ENCODE assay signal across 16 cellular contexts in the genomic region with DNA sequence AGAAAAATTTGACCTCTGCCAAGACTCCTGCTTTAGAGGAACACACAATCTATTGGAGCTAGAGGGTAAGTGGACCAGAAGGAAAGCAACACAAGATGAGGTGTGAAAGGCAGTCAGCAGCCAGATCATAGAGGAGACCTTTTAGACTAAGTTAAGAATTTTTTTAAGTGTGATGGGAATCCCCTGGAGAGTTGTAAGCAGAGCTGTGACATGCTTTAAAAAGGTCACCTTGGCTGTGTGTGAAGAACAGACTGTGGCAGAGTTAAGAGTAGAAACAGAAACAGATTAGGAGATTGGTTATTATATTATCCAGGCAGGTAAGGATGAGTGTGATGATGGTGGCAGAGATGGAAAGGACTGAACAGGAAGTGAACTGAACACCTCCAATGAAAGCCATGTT. TPM values are rescaled to one million over a fixed set of nuclear protein-coding genes. Genes with fewer than 3 reads are reported as not detected.
A peak's percentile ranks its signal among the peaks of the same experiment; 100 is the strongest.
DNase-seq lines count a peak whose midpoint lies in the region; ATAC-seq lines count a peak whose summit lies in the region.
"Had no signal": no experiment of that assay in that cellular context is flagged by ENCODE, and none has a peak within 500 bp of the region (broad histone marks: within the 10 kb centered on the region; RNA-seq: fewer than 3 reads in every experiment).

No MANE protein-coding gene starts in this region.

- no peak for DNase-seq in activated CD4-positive, alpha-beta T cell treated with anti-CD3 and anti-CD28 coated beads for 36 hours
- DNase-seq in activated CD4-positive, alpha-beta T cell treated with anti-CD3 and anti-CD28 coated beads, Interleukin-2, amount 50 U/mL, for 1 hour: no peak
- no peak for DNase-seq in stimulated activated effector memory CD8-positive, alpha-beta T cell treated with anti-CD3 and anti-CD28 coated beads, Interleukin-12 subunit alpha, Interleukin-12 subunit beta, amount 100 ng/mL, for 72 hours (ENCODE audit: low spot score in 2 of 2)
- DNase-seq in NCI-H226: no peak
- DNase-seq: ACHN; activated CD4-positive, alpha-beta T cell treated with anti-CD3 and anti-CD28 coated beads, Interleukin-2, amount 10 ng/mL, durations not matched to agents 7 days and 5 days; activated T-cell treated with anti-CD3 and anti-CD28 coated beads, Interleukin-2, amount 50 U/mL, for 48 hours; cerebellar nuclear complex; left lung; NCI-H1436 treated with DMSO at 0.1 percent for 48 hours; stimulated activated naive CD4-positive, alpha-beta T cell treated with Interleukin-2 at 50 U/mL for 16 hours had no signal

- H3K9me3 Mint-ChIP-seq in activated CD4-positive, alpha-beta T cell treated with anti-CD3 and anti-CD28 coated beads for 36 hours (ENCODE audit: low read depth): no peaks in the 10 kb centered on the region
- H3K9me3 Mint-ChIP-seq in activated T-helper 17 cell treated with anti-CD3 and anti-CD28 coated beads, Interleukin-2, amount 50 U/mL, for 72 hours: no peaks in the 10 kb centered on the region
- no peaks in the 10 kb centered on the region for H3K9me3 Mint-ChIP-seq in stimulated activated effector memory CD8-positive, alpha-beta T cell treated with anti-CD3 and anti-CD28 coated beads, Interleukin-12 subunit alpha, Interleukin-12 subunit beta, amount 100 ng/mL, for 72 hours
- H3K9me3 Mint-ChIP-seq: activated CD4-positive, alpha-beta T cell treated with anti-CD3 and anti-CD28 coated beads, Interleukin-2, amount 10 ng/mL, durations not matched to agents 7 days and 5 days had no signal

- H3K4me3 Mint-ChIP-seq in activated CD4-positive, alpha-beta T cell treated with anti-CD3 and anti-CD28 coated beads for 36 hours: no peak overlapping the region
- no peak overlapping the region for H3K4me3 Mint-ChIP-seq in activated T-helper 17 cell treated with anti-CD3 and anti-CD28 coated beads, Interleukin-2, amount 50 U/mL, for 72 hours
- no peak overlapping the region for H3K4me3 Mint-ChIP-seq in stimulated activated effector memory CD8-positive, alpha-beta T cell treated with anti-CD3 and anti-CD28 coated beads, Interleukin-12 subunit alpha, Interleukin-12 subunit beta, amount 100 ng/mL, for 72 hours
- H3K4me3 Mint-ChIP-seq: activated CD4-positive, alpha-beta T cell treated with anti-CD3 and anti-CD28 coated beads, Interleukin-2, amount 10 ng/mL, durations not matched to agents 7 days and 5 days; CD4-positive, CD25-positive, alpha-beta regulatory T cell had no signal

- peaks cover 2% of the 10 kb centered on the region for H3K36me3 Mint-ChIP-seq in activated CD4-positive, alpha-beta T cell treated with anti-CD3 and anti-CD28 coated beads for 36 hours (ENCODE audit: low read depth)
- H3K36me3 Mint-ChIP-seq in activated T-helper 17 cell treated with anti-CD3 and anti-CD28 coated beads, Interleukin-2, amount 50 U/mL, for 72 hours (ENCODE audit: low read depth): no peaks in the 10 kb centered on the region
- H3K36me3 Mint-ChIP-seq in stimulated activated effector memory CD8-positive, alpha-beta T cell treated with anti-CD3 and anti-CD28 coated beads, Interleukin-12 subunit alpha, Interleukin-12 subunit beta, amount 100 ng/mL, for 72 hours: no peaks in the 10 kb centered on the region

- CTCF ChIA-PET in activated CD4-positive, alpha-beta T cell treated with anti-CD3 and anti-CD28 coated beads for 36 hours (lab: Charles Lee): interaction anchor here (1.2 kb wide), 1 partner anchor 12 kb away, joined by 3 read pairs; no protein-coding TSS in a partner anchor

- H3K27ac Mint-ChIP-seq in activated CD4-positive, alpha-beta T cell treated with anti-CD3 and anti-CD28 coated beads for 36 hours: peak overlapping the region; percentile 10
- H3K27ac Mint-ChIP-seq in activated T-helper 17 cell treated with anti-CD3 and anti-CD28 coated beads, Interleukin-2, amount 50 U/mL, for 72 hours: no peak overlapping the region
- no peak overlapping the region for H3K27ac Mint-ChIP-seq in stimulated activated effector memory CD8-positive, alpha-beta T cell treated with anti-CD3 and anti-CD28 coated beads, Interleukin-12 subunit alpha, Interleukin-12 subunit beta, amount 100 ng/mL, for 72 hours
- H3K27ac Mint-ChIP-seq: activated CD4-positive, alpha-beta T cell treated with anti-CD3 and anti-CD28 coated beads, Interleukin-2, amount 10 ng/mL, durations not matched to agents 7 days and 5 days had no signal

- POLR2A ChIA-PET in activated CD4-positive, alpha-beta T cell treated with anti-CD3 and anti-CD28 coated beads for 36 hours (lab: Charles Lee): no interaction called here

- peak; percentile 85 for ATAC-seq in activated CD4-positive, alpha-beta T cell treated with anti-CD3 and anti-CD28 coated beads for 36 hours
- peak; percentile 72 for ATAC-seq in GM18868 (IDR thresholded peaks at IDR 0.05; ENCODE audit: unreplicated experiment)
- ATAC-seq in activated T-helper 17 cell treated with anti-CD3 and anti-CD28 coated beads, Interleukin-2, amount 50 U/mL, for 72 hours (replicated peaks): peak; percentile 74
- ATAC-seq in stimulated activated effector memory CD8-positive, alpha-beta T cell treated with anti-CD3 and anti-CD28 coated beads, Interleukin-12 subunit alpha, Interleukin-12 subunit beta, amount 100 ng/mL, for 72 hours: peak; percentile 66
- ATAC-seq in HG02642 (IDR thresholded peaks at IDR 0.05; ENCODE audit: poor library complexity, unreplicated experiment): no peak
- ATAC-seq in GM21619 (IDR thresholded peaks at IDR 0.05; ENCODE audit: unreplicated experiment): no peak
- ATAC-seq: left lung had no signal

- no peaks in the 10 kb centered on the region for H3K27me3 Mint-ChIP-seq in activated CD4-positive, alpha-beta T cell treated with anti-CD3 and anti-CD28 coated beads for 36 hours
- H3K27me3 Mint-ChIP-seq in activated T-helper 17 cell treated with anti-CD3 and anti-CD28 coated beads, Interleukin-2, amount 50 U/mL, for 72 hours: no peaks in the 10 kb centered on the region
- H3K27me3 Mint-ChIP-seq: activated CD4-positive, alpha-beta T cell treated with anti-CD3 and anti-CD28 coated beads, Interleukin-2, amount 10 ng/mL, durations not matched to agents 7 days and 5 days; CD4-positive, CD25-positive, alpha-beta regulatory T cell had no signal

- intact Hi-C loops in activated CD4-positive, alpha-beta T cell treated with anti-CD3 and anti-CD28 coated beads for 36 hours (cut with DNase I, micrococcal nuclease): no loop called here

- peaks cover 9% of the 10 kb centered on the region for H3K4me1 Mint-ChIP-seq in activated CD4-positive, alpha-beta T cell treated with anti-CD3 and anti-CD28 coated beads for 36 hours
- H3K4me1 Mint-ChIP-seq in activated T-helper 17 cell treated with anti-CD3 and anti-CD28 coated beads, Interleukin-2, amount 50 U/mL, for 72 hours: no peaks in the 10 kb centered on the region
- H3K4me1 Mint-ChIP-seq in stimulated activated effector memory CD8-positive, alpha-beta T cell treated with anti-CD3 and anti-CD28 coated beads, Interleukin-12 subunit alpha, Interleukin-12 subunit beta, amount 100 ng/mL, for 72 hours: peaks cover 18% of the 10 kb centered on the region

RNA-seq across cellular contexts. Expression of a gene that starts 23.5 kb away (rescaled TPM):
- total RNA-seq in activated CD4-positive, alpha-beta T cell treated with anti-CD3 and anti-CD28 coated beads for 36 hours: 1 to 10 TPM; 1.4 to 1.8 TPM
- 1 to 10 TPM; 2.1 to 2.9 TPM for total RNA-seq in activated T-helper 17 cell treated with anti-CD3 and anti-CD28 coated beads, Interleukin-2, amount 50 U/mL, for 72 hours

RNA-seq across cellular contexts. Expression of a gene that starts 23.6 kb away (rescaled TPM):
- total RNA-seq in activated CD4-positive, alpha-beta T cell treated with anti-CD3 and anti-CD28 coated beads for 36 hours: 10 to 100 TPM; 11.7 to 25.9 TPM
- total RNA-seq in activated T-helper 17 cell treated with anti-CD3 and anti-CD28 coated beads, Interleukin-2, amount 50 U/mL, for 72 hours: 10 to 100 TPM; 28.7 to 31.6 TPM

Comparison
In these comparisons a context has a peak if more than half of its experiments do, and no peak if none do; other contexts are left out.
1. ATAC-seq: peak in activated CD4-positive, alpha-beta T cell treated with anti-CD3 and anti-CD28 coated beads for 36 hours (single experiment), GM18868 (single experiment), activated T-helper 17 cell treated with anti-CD3 and anti-CD28 coated beads, Interleukin-2, amount 50 U/mL, for 72 hours (single experiment) and stimulated activated effector memory CD8-positive, alpha-beta T cell treated with anti-CD3 and anti-CD28 coated beads, Interleukin-12 subunit alpha, Interleukin-12 subunit beta, amount 100 ng/mL, for 72 hours (single experiment); none in HG02642 (single experiment) and GM21619 (single experiment).